In genomic region chr19:18860725-18861124, GRCh38 we compare ENCODE assay signal across 22 cellular contexts. TPM values are rescaled to one million over a fixed set of nuclear protein-coding genes. Genes with fewer than 3 reads are reported as not detected.
"Had no signal": no experiment of that assay in that cellular context is flagged by ENCODE, and none has a peak within 500 bp of the region (broad histone marks: within the 10 kb centered on the region; RNA-seq: fewer than 3 reads in every experiment).

No MANE protein-coding gene starts in this region.

- H3K9me3 Mint-ChIP-seq: activated naive CD4-positive, alpha-beta T cell treated with anti-CD3 and anti-CD28 coated beads, Interleukin-2, amount 10 ng/mL, durations not matched to agents 7 days and 5 days; activated T-helper 2 cell treated with anti-CD3 and anti-CD28 coated beads, Interferon-gamma antibody, Interleukin-2, Interleukin-4, amounts not matched to agents 10 μg/mL and 5 μg/mL and 100 μg/mL, durations not matched to agents 14 hours and 24 hours and 36 hours; nephron had no signal

- FAIRE-seq: kidney had no signal

- H3K4me1 Mint-ChIP-seq: activated naive CD4-positive, alpha-beta T cell treated with anti-CD3 and anti-CD28 coated beads, Interleukin-2, amount 10 ng/mL, durations not matched to agents 7 days and 5 days had no signal

- H3K27ac ChIP-seq: coronary artery, esophagus squamous epithelium, right atrium auricular region, transverse colon had no signal

- DNase-seq: activated CD4-positive, alpha-beta T cell treated with anti-CD3 and anti-CD28 coated beads, Interleukin-2, amount 50 U/mL, for 4 hours; activated naive CD4-positive, alpha-beta T cell treated with anti-CD3 and anti-CD28 coated beads, Interleukin-2, amount 10 ng/mL, durations not matched to agents 7 days and 5 days; activated T-cell treated with anti-CD3 and anti-CD28 coated beads, Interleukin-2, amount 50 U/mL, for 1 hour; adrenal gland; effector CD8-positive, alpha-beta T cell; esophagus squamous epithelium; glutamatergic neuron; kidney; mesendoderm; stimulated activated CD4-positive, alpha-beta T cell treated with anti-CD3 and anti-CD28 coated beads, Interleukin-15, amount 100 ng/mL, for 24 hours; stimulated activated CD4-positive, alpha-beta T cell treated with anti-CD3 and anti-CD28 coated beads, Interleukin-4, amount 100 ng/mL, for 1 hour; stimulated activated naive CD4-positive, alpha-beta T cell treated with Interleukin-2 at 50 U/mL for 16 hours; SW 1271; transverse colon had no signal

- ATAC-seq: activated CD4-positive, CD25-positive, alpha-beta regulatory T cell treated with anti-CD3 and anti-CD28 coated beads, Interleukin-2, amount 50 U/mL, for 24 hours had no signal

- H3K27ac Mint-ChIP-seq: activated naive CD4-positive, alpha-beta T cell treated with anti-CD3 and anti-CD28 coated beads, Interleukin-2, amount 10 ng/mL, durations not matched to agents 7 days and 5 days; activated T-helper 2 cell treated with anti-CD3 and anti-CD28 coated beads, Interferon-gamma antibody, Interleukin-2, Interleukin-4, amounts not matched to agents 10 μg/mL and 5 μg/mL and 100 μg/mL, durations not matched to agents 14 hours and 24 hours and 36 hours; nephron had no signal

- H3K4me1 ChIP-seq: transverse colon had no signal

- H3K27me3 Mint-ChIP-seq: activated naive CD4-positive, alpha-beta T cell treated with anti-CD3 and anti-CD28 coated beads, Interleukin-2, amount 10 ng/mL, durations not matched to agents 7 days and 5 days; progenitor cell of endocrine pancreas had no signal

- H3K27me3 ChIP-seq: adrenal gland, esophagus squamous epithelium, right atrium auricular region, transverse colon had no signal

- H3K4me3 Mint-ChIP-seq: activated naive CD4-positive, alpha-beta T cell treated with anti-CD3 and anti-CD28 coated beads, Interleukin-2, amount 10 ng/mL, durations not matched to agents 7 days and 5 days; nephron had no signal

- H3K9me3 ChIP-seq: adrenal gland, esophagus squamous epithelium, right atrium auricular region, transverse colon had no signal

- H3K4me3 ChIP-seq: adrenal gland, coronary artery, esophagus squamous epithelium, right atrium auricular region, transverse colon had no signal

RNA-seq across cellular contexts. Expression of gene CERS1, which starts 35.2 kb away (rescaled TPM):
- total RNA-seq: T-helper 2 cell treated with Interferon-gamma antibody and Interleukin-4, amounts not matched to agents 100 ng/mL and 5 ng/mL, for 36 hours; transverse colon had no signal
- polyA plus RNA-seq: liver had no signal
